In the genomic region with DNA sequence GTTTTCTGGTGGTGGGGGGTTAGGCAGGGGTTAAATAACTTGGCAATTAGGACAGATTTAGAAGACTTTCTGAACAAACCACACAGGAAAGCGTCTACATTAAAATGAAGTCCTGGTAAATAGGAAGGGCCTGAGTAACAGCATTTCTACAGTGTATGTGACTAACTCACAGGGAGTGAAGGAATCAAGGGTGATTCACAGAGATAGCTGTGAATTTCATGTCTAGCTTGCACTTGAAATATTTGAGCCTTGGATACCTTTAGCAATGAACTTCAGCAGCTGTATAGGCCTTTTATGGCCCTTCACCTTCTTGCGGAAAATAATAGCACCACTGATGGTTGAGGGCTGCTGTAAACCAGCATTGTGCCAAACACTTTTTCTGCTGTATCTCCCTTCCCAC, we compare ENCODE assay signal across 13 cellular contexts. TPM values are rescaled to one million over a fixed set of nuclear protein-coding genes. Genes with fewer than 3 reads are reported as not detected.
DNase-seq lines count a peak whose midpoint lies in the region; ATAC-seq and TF ChIP-seq lines count a peak whose summit lies in the region.
"Had no signal": no experiment of that assay in that cellular context is flagged by ENCODE, and none has a peak within 500 bp of the region (broad histone marks: within the 10 kb centered on the region; RNA-seq: fewer than 3 reads in every experiment).

No MANE protein-coding gene starts in this region.

- ATAC-seq in omental fat pad (ENCODE audit: low FRiP score), result peak; percentile 51
- ATAC-seq: gastroesophageal sphincter had no signal

- H3K79me2 ChIP-seq in Loucy (ENCODE audit: insufficient read depth, low read length), result no peaks in the 10 kb centered on the region; the same call in 1 of the 2 replicates

- POLR2A ChIA-PET in CD4-positive, alpha-beta memory T cell (lab: Charles Lee; ENCODE audit: partially characterized antibody), result interaction anchor here (1.4 to 2.1 kb wide), 2 partner anchors 15 to 27 kb away, joined by 5 to 10 read pairs; a partner anchor contains a TSS

- no peak overlapping the region for H3K27ac ChIP-seq in CD4-positive, alpha-beta memory T cell (ENCODE audit: low read depth, low read length)
- H3K27ac ChIP-seq: gastroesophageal sphincter had no signal

- H3K4me3 ChIP-seq in CD4-positive, alpha-beta memory T cell (ENCODE audit: low read length in 2 of 2), result no peak overlapping the region
- peak overlapping the region; percentile 30 for H3K4me3 ChIP-seq in Loucy (ENCODE audit: low read length, poor library complexity, severe bottlenecking)
- H3K4me3 ChIP-seq: gastroesophageal sphincter had no signal

- no peaks in the 10 kb centered on the region for H3K4me1 ChIP-seq in CD4-positive, alpha-beta memory T cell (ENCODE audit: insufficient read depth, low read length)
- peaks cover 59% of the 10 kb centered on the region for H3K4me1 ChIP-seq in Loucy (ENCODE audit: insufficient read depth, low read length, poor library complexity, severe bottlenecking)
- H3K4me1 ChIP-seq: gastroesophageal sphincter had no signal

- CTCF ChIA-PET in CD4-positive, alpha-beta memory T cell (lab: Charles Lee; ENCODE audit: partially characterized antibody), result no interaction called here

- DNase-seq in CD4-positive, alpha-beta memory T cell, result no peak
- DNase-seq in chondrocyte (ENCODE audit: low spot score) (no peak), omental fat pad (ENCODE audit: low spot score) (no peak), NCI-H1092 (lab: John Stamatoyannopoulos, UW) (no peak), posterior vena cava (ENCODE audit: low spot score) (no peak), NCI-H1105 treated with DMSO at 0.1 percent for 48 hours (lab: John Stamatoyannopoulos, UW) (no peak)
- DNase-seq: activated naive CD4-positive, alpha-beta T cell treated with anti-CD3 and anti-CD28 coated beads, Interleukin-2, amount 50 U/mL, for 16 hours; dermis blood vessel endothelial cell; NCI-H1092 treated with DMSO at 0.1 percent for 48 hours; NCI-H446; retina had no signal

- H3K27me3 Mint-ChIP-seq in CD4-positive, alpha-beta memory T cell, result no peaks in the 10 kb centered on the region
- no peaks in the 10 kb centered on the region for H3K27me3 Mint-ChIP-seq in chondrocyte (ENCODE audit: low read depth)

- no peaks in the 10 kb centered on the region for H3K9me2 ChIP-seq in Loucy (replicated peaks; ENCODE audit: low read depth, low read length)

- no peaks in the 10 kb centered on the region for H3K27me3 ChIP-seq in CD4-positive, alpha-beta memory T cell (ENCODE audit: insufficient read depth, low read length)
- H3K27me3 ChIP-seq in Loucy (ENCODE audit: insufficient read depth, low read length, poor library complexity, severe bottlenecking), result no peaks in the 10 kb centered on the region
- H3K27me3 ChIP-seq: gastroesophageal sphincter had no signal

- intact Hi-C loops in CD4-positive, alpha-beta memory T cell (cut with micrococcal nuclease), result no loop called here
- intact Hi-C loops in posterior vena cava (cut with DNase I), result no loop called here

- no peaks in the 10 kb centered on the region for H3K9me3 Mint-ChIP-seq in CD4-positive, alpha-beta memory T cell
- H3K9me3 Mint-ChIP-seq in chondrocyte (ENCODE audit: low read depth), result peaks cover 2% of the 10 kb centered on the region

- no peaks in the 10 kb centered on the region for H4K20me1 ChIP-seq in Loucy (ENCODE audit: insufficient read depth, low read length, poor library complexity, severe bottlenecking)

- H3K4me3 Mint-ChIP-seq in CD4-positive, alpha-beta memory T cell, result no peak overlapping the region
- H3K4me3 Mint-ChIP-seq in chondrocyte (ENCODE audit: unreplicated experiment), result no peak overlapping the region

- TF ChIP-seq CTCF in Loucy (conservative IDR thresholded peaks at IDR 0.05; ENCODE audit: low read length), result no peak
- TF ChIP-seq CTCF in chondrocyte (IDR thresholded peaks at IDR 0.05), result no peak
- TF ChIP-seq CTCF in omental fat pad (IDR thresholded peaks at IDR 0.05), result no peak

- H2AFZ ChIP-seq in Loucy (ENCODE audit: low read length), result no peak overlapping the region

- H3K36me3 Mint-ChIP-seq in CD4-positive, alpha-beta memory T cell, result peaks cover 19 to 40% of the 10 kb centered on the region in 2 donors
- H3K36me3 Mint-ChIP-seq in chondrocyte (ENCODE audit: low read depth), result peaks cover 22% of the 10 kb centered on the region

- no peaks in the 10 kb centered on the region for H3F3A ChIP-seq in Loucy (ENCODE audit: low read depth)

- H3K9me3 ChIP-seq in CD4-positive, alpha-beta memory T cell (ENCODE audit: control insufficient read depth in 1 of 2, low read length in 2 of 2), result no peaks in the 10 kb centered on the region
- no peaks in the 10 kb centered on the region for H3K9me3 ChIP-seq in Loucy (ENCODE audit: insufficient read depth, low read depth, low read length)
- H3K9me3 ChIP-seq: gastroesophageal sphincter had no signal

- H3K27ac Mint-ChIP-seq in CD4-positive, alpha-beta memory T cell, result peak overlapping the region in 6 of 7 donors; percentile 0 to 82 (median 60)
- H3K27ac Mint-ChIP-seq in chondrocyte (ENCODE audit: unreplicated experiment), result peak overlapping the region; percentile 15

- peaks cover 18% of the 10 kb centered on the region for H3K36me3 ChIP-seq in CD4-positive, alpha-beta memory T cell (ENCODE audit: insufficient read depth, low read length)
- H3K36me3 ChIP-seq in Loucy (ENCODE audit: insufficient read depth, low read length), result peaks cover 12% of the 10 kb centered on the region; the same call in 1 of the 2 replicates

- peaks cover 11 to 18% (median 14%) of the 10 kb centered on the region in 4 donors for H3K4me1 Mint-ChIP-seq in CD4-positive, alpha-beta memory T cell
- peaks cover 32% of the 10 kb centered on the region for H3K4me1 Mint-ChIP-seq in chondrocyte (ENCODE audit: low read depth)

- peak overlapping the region; percentile 60 for H3K4me2 ChIP-seq in Loucy (ENCODE audit: low read depth, low read length, poor library complexity, severe bottlenecking)

- H3K9ac ChIP-seq in Loucy (ENCODE audit: low read depth, low read length, poor library complexity, severe bottlenecking), result peak overlapping the region; percentile 47

RNA-seq across cellular contexts. Expression of a gene that starts 26.1 kb away (rescaled TPM):
- total RNA-seq in CD4-positive, alpha-beta memory T cell, result 100 to 1,000 TPM; 131 to 135 TPM
- 100 to 1,000 TPM; 556 to 720 TPM for polyA plus RNA-seq in CD4-positive, alpha-beta memory T cell
- total RNA-seq in chondrocyte (427 to 1,078 TPM (median 1,049 TPM) in 3 replicates), omental fat pad (100 to 1,000 TPM; 403 to 946 (median 700) TPM), posterior vena cava (100 to 1,000 TPM; 623 to 777 TPM)

RNA-seq across cellular contexts. Expression of a gene that starts 43.9 kb away (rescaled TPM):
- not detected for total RNA-seq in CD4-positive, alpha-beta memory T cell
- polyA plus RNA-seq in CD4-positive, alpha-beta memory T cell, result not detected
- total RNA-seq in chondrocyte (0.26 to 0.62 TPM (median 0.48 TPM) in 3 replicates), omental fat pad (under 1 TPM in 2 of 4 donors, not detected in 2; 0.19 to 0.60 TPM), posterior vena cava (not detected)
- total RNA-seq: gastroesophageal sphincter had no signal

RNA-seq across cellular contexts. Expression of a gene that starts 45.9 kb away (rescaled TPM):
- 10 to 100 TPM; 60.1 to 61.6 TPM for total RNA-seq in CD4-positive, alpha-beta memory T cell
- 10 to 100 TPM; 31.8 to 41.6 TPM for polyA plus RNA-seq in CD4-positive, alpha-beta memory T cell
- total RNA-seq in chondrocyte (55.9 to 71.6 TPM (median 57.1 TPM) in 3 replicates), omental fat pad (10 to 100 TPM; 54.1 to 74.2 (median 70.8) TPM), posterior vena cava (10 to 100 TPM; 38.6 to 39.1 TPM)

RNA-seq across cellular contexts. Expression of a gene that starts 46.3 kb away (rescaled TPM):
- 10 to 100 TPM; 22.1 to 23.7 TPM for total RNA-seq in CD4-positive, alpha-beta memory T cell
- 10 to 100 TPM; 14.2 to 15.1 TPM for polyA plus RNA-seq in CD4-positive, alpha-beta memory T cell
- total RNA-seq in chondrocyte (31.1 to 67.9 TPM (median 35.2 TPM) in 3 replicates), omental fat pad (10 to 100 TPM; 23.0 to 66.0 (median 24.1) TPM), posterior vena cava (10 to 100 TPM; 12.8 to 16.4 TPM)
